ENCODE assay signal across 8 cellular contexts in the genomic region with DNA sequence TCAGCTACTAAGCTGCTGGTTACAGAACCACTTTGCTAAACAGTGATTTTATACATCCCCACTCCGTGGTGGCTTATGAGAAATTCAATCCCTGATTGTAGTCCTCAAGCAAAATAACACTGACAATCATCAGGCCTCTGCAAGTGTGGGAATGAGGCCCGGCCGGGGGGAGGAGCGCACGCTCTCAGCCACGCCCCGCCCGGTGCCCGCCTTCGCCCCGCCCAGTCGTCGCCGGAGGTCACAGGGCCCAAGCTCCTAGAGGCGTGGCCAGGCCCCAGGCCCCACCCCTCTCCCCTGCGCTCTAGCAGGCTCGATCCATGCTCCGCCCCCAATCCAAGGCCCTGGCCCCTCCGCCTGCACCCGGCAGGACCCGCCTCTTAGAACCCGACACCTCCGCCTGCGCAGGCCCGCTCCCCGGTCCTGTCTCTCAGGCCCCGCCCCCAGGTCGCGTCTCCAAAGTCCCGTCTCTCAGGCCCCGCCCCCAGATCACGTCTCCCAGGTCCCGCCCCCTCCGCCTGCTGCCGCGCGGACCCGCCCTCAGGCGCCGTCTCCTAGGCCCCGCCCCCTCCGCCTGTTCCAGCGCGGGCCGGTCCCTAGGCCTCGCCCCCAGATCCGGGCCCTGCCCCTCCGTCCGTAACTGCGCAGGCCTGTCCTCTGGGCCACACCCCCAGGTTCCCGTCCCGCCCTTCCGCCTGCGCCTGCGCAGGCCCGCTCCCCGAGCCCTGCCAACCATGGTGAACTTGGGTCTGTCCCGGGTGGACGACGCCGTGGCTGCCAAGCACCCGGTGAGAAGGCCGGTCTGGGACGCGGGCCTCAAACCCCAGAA. TPM values are rescaled to one million over a fixed set of nuclear protein-coding genes. Genes with fewer than 3 reads are reported as not detected.
A peak's percentile ranks its signal among the peaks of the same experiment; 100 is the strongest.
DNase-seq lines count a peak whose midpoint lies in the region; ATAC-seq, FAIRE-seq and TF ChIP-seq lines count a peak whose summit lies in the region.

Gene TMEM141 (plus strand): TSS at position 705 of the 826 bp plus-strand sequence. CDS start 27 bp downstream, at position 732.

- peaks cover 0 to under 1% (median 0%) of the 10 kb centered on the region in 4 donors for H3K27me3 ChIP-seq in esophagus muscularis mucosa

- peak; percentile 79 for ATAC-seq in GM21786 (IDR thresholded peaks at IDR 0.05; ENCODE audit: unreplicated experiment)
- peak; percentile 90 to 91 for ATAC-seq in activated T-cell treated with anti-CD3 and anti-CD28 coated beads, Interleukin-2, amount 50 U/mL, for 72 hours (replicated peaks in 1 of 2)

- H3K9me3 ChIP-seq in KOPT-K1 (ENCODE audit: insufficient read depth, low read length, poor library complexity, severe bottlenecking): no peaks in the 10 kb centered on the region
- no peaks in the 10 kb centered on the region for H3K9me3 ChIP-seq in esophagus muscularis mucosa

- no peaks in the 10 kb centered on the region for H3K36me3 Mint-ChIP-seq in activated T-cell treated with anti-CD3 and anti-CD28 coated beads, Interleukin-2, amount 50 U/mL, for 72 hours (ENCODE audit: insufficient read depth in 2 of 2)

- intact Hi-C loops in esophagus muscularis mucosa (cut with DNase I): no loop called here

- no peak for TF ChIP-seq EP300 in esophagus muscularis mucosa (IDR thresholded peaks at IDR 0.05)

- TF ChIP-seq CTCF in esophagus muscularis mucosa (IDR thresholded peaks at IDR 0.05): no peak

- H3K27ac Mint-ChIP-seq in activated T-cell treated with anti-CD3 and anti-CD28 coated beads, Interleukin-2, amount 50 U/mL, for 72 hours: peak within 1 kb of the TSS; percentile 22

- peak within 1 kb of the TSS; percentile 81 to 88 for H3K4me3 Mint-ChIP-seq in activated T-cell treated with anti-CD3 and anti-CD28 coated beads, Interleukin-2, amount 50 U/mL, for 72 hours

- WGBS in esophagus muscularis mucosa: 0% methylated on average over 24 of the region's 65 CpGs

- peak within 1 kb of the TSS; percentile 77 to 80 (median 80) for H3K4me3 ChIP-seq in esophagus muscularis mucosa

- H3K4me1 ChIP-seq in esophagus muscularis mucosa: peaks cover 22 to 36% (median 33%) of the 10 kb centered on the region in 4 donors

- DNase-seq in DMS53 treated with DMSO at 0.1 percent for 48 hours (lab: John Stamatoyannopoulos, UW; ENCODE audit: unreplicated experiment) (peak; percentile 96), RCC 7860 (ENCODE audit: low spot score) (peak; percentile 99), esophagus muscularis mucosa (ENCODE audit: extremely low spot score) (peak; percentile 100), myocyte (ENCODE audit: low read depth) (peak; percentile 99)
- peak; percentile 100 for DNase-seq in activated T-cell treated with anti-CD3 and anti-CD28 coated beads, Interleukin-2, amount 50 U/mL, for 72 hours
- DNase-seq in stimulated activated CD8-positive, alpha-beta memory T cell treated with anti-CD3 and anti-CD28 coated beads, Interleukin-7, amount 100 ng/mL, for 48 hours (ENCODE audit: extremely low read depth in 1 of 2, low read depth in 1 of 2): peak; percentile 100

- peak; percentile 73 for FAIRE-seq in RCC 7860 (lab: Jason Lieb, UNC)

- TF ChIP-seq POLR2A in esophagus muscularis mucosa (IDR thresholded peaks at IDR 0.05; ENCODE audit: low read depth): peak; percentile 37

- no peaks in the 10 kb centered on the region for H3K27me3 Mint-ChIP-seq in activated T-cell treated with anti-CD3 and anti-CD28 coated beads, Interleukin-2, amount 50 U/mL, for 72 hours (ENCODE audit: low read depth)

- H3K9me3 Mint-ChIP-seq in activated T-cell treated with anti-CD3 and anti-CD28 coated beads, Interleukin-2, amount 50 U/mL, for 72 hours: no peaks in the 10 kb centered on the region

- H3K4me1 Mint-ChIP-seq in activated T-cell treated with anti-CD3 and anti-CD28 coated beads, Interleukin-2, amount 50 U/mL, for 72 hours (ENCODE audit: low read depth): peaks cover 32% of the 10 kb centered on the region

- H3K36me3 ChIP-seq in KOPT-K1 (ENCODE audit: insufficient read depth, low read length) (no peaks in the 10 kb centered on the region), esophagus muscularis mucosa (peaks cover 0 to 22% (median 15%) of the 10 kb centered on the region in 4 donors)

- H3K27ac ChIP-seq in KOPT-K1 (ENCODE audit: low read depth, low read length, poor library complexity, severe bottlenecking) (peak within 1 kb of the TSS; percentile 63), esophagus muscularis mucosa (replicated peaks in 1 of 4) (peak within 1 kb of the TSS; percentile 93 to 95 (median 94))

RNA-seq across cellular contexts. Expression of gene TMEM141, which starts in this region (rescaled TPM):
- total RNA-seq in activated T-cell treated with anti-CD3 and anti-CD28 coated beads, Interleukin-2, amount 50 U/mL, for 72 hours: 10 to 100 TPM; 18.7 to 20.9 TPM
- total RNA-seq in esophagus muscularis mucosa: 10 to 100 TPM; 27.9 to 48.7 (median 31.5) TPM
- total RNA-seq in myocyte: 63.9 and 81.6 TPM in 2 replicates
- polyA plus RNA-seq in myocyte (2012): 70.4 TPM

Comparison
In these comparisons a context has a peak if more than half of its experiments do, and no peak if none do; other contexts are left out.
1. Peak in every context shown above with its lines: DNase-seq, ATAC-seq, H3K4me3 ChIP-seq and H3K27ac ChIP-seq.